ENCODE assay signal across 8 cellular contexts in the genomic region with DNA sequence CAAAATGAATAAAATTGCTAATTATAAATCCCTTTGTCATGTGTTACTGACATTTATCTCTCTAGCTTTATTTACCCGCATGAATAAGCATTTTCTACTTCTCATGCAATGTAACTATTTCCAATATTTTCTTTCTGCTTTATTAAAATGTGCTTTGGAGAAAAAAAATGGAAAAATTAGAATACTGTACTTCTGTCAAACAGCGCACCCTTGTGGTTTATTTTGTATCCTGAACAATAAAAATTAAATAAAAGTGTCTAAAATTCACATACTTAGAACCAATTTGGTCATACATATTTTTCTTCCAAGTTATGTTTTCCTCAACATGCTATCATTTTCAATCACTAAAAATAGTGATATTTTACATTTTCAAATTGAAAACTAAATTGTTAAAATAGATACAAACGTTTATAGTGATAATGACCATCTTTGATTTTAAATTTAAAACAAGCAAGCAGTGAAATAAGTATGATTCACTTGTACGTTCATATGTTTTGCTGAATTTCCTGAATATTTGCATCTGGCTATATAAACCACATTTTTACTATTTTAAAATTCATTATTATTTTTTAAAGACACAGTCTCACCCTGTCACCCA.
DNase-seq lines count a peak whose midpoint lies in the region; ATAC-seq, FAIRE-seq and TF ChIP-seq lines count a peak whose summit lies in the region.

No MANE protein-coding gene starts in this region.

- H3K4me3 Mint-ChIP-seq in activated naive CD4-positive, alpha-beta T cell treated with anti-CD3 and anti-CD28 coated beads, Interleukin-2, amount 10 ng/mL, durations not matched to agents 7 days and 5 days: no peak overlapping the region

- WGBS in smooth muscle cell (ENCODE audit: low lambda C conversion rate): 43% methylated on average over 4 of the region's 4 CpGs

- no peaks in the 10 kb centered on the region for H3K27me3 Mint-ChIP-seq in activated naive CD4-positive, alpha-beta T cell treated with anti-CD3 and anti-CD28 coated beads, Interleukin-2, amount 10 ng/mL, durations not matched to agents 7 days and 5 days

- H4K20me1 ChIP-seq in smooth muscle cell (ENCODE audit: low read depth): no peaks in the 10 kb centered on the region

- H3K27me3 ChIP-seq in smooth muscle cell (ENCODE audit: low read depth): no peaks in the 10 kb centered on the region

- no peaks in the 10 kb centered on the region for H3K4me1 Mint-ChIP-seq in activated naive CD4-positive, alpha-beta T cell treated with anti-CD3 and anti-CD28 coated beads, Interleukin-2, amount 10 ng/mL, durations not matched to agents 7 days and 5 days

- H3K4me3 ChIP-seq in epithelial cell of proximal tubule (ENCODE audit: low read depth, low read length): no peak overlapping the region
- no peak overlapping the region for H3K4me3 ChIP-seq in smooth muscle cell

- peak; percentile 47 for DNase-seq in NCI-H2196 (lab: John Stamatoyannopoulos, UW; ENCODE audit: unreplicated experiment)
- DNase-seq in NCI-H2196 treated with DMSO at 0.1 percent for 48 hours (lab: John Stamatoyannopoulos, UW; ENCODE audit: unreplicated experiment): no peak
- peak; percentile 5 for DNase-seq in NCI-H446 treated with DMSO at 0.1 percent for 48 hours (lab: John Stamatoyannopoulos, UW)
- DNase-seq in epithelial cell of proximal tubule (ENCODE audit: low read depth): no peak
- no peak for DNase-seq in smooth muscle cell (lab: John Stamatoyannopoulos, UW; ENCODE audit: unreplicated experiment)
- DNase-seq in GM12891 (ENCODE audit: insufficient read length, low spot score): no peak
- no peak for DNase-seq in activated naive CD4-positive, alpha-beta T cell treated with anti-CD3 and anti-CD28 coated beads, Interleukin-2, amount 10 ng/mL, durations not matched to agents 7 days and 5 days

- peaks cover 13% of the 10 kb centered on the region for H3K4me1 ChIP-seq in smooth muscle cell (ENCODE audit: low read depth)

- no peak for TF ChIP-seq POLR2A in GM12891 (IDR thresholded peaks at IDR 0.05; ENCODE audit: low read depth, low read length)

- no peaks in the 10 kb centered on the region for H3K79me2 ChIP-seq in smooth muscle cell (ENCODE audit: low read depth)

- no peak for ATAC-seq in HG02884 (IDR thresholded peaks at IDR 0.05; ENCODE audit: unreplicated experiment)

- peak; percentile 45 for TF ChIP-seq CTCF in epithelial cell of proximal tubule (conservative IDR thresholded peaks at IDR 0.05; ENCODE audit: low read depth, low read length)
- TF ChIP-seq CTCF in smooth muscle cell (IDR thresholded peaks at IDR 0.05; ENCODE audit: borderline replicate concordance, insufficient read depth, poor library complexity, severe bottlenecking): peak; percentile 78

- no peaks in the 10 kb centered on the region for H3K9me3 Mint-ChIP-seq in activated naive CD4-positive, alpha-beta T cell treated with anti-CD3 and anti-CD28 coated beads, Interleukin-2, amount 10 ng/mL, durations not matched to agents 7 days and 5 days

- no peaks in the 10 kb centered on the region for H3K9me3 ChIP-seq in smooth muscle cell (replicated peaks; ENCODE audit: low read depth)

- no peaks in the 10 kb centered on the region for H3K36me3 ChIP-seq in smooth muscle cell (ENCODE audit: low read depth)

- no peak overlapping the region for H3K4me2 ChIP-seq in smooth muscle cell

- H2AFZ ChIP-seq in smooth muscle cell (ENCODE audit: low read depth): no peak overlapping the region

- H3K27ac ChIP-seq in smooth muscle cell (ENCODE audit: low read depth): no peak overlapping the region

- CTCF ChIA-PET in activated naive CD4-positive, alpha-beta T cell treated with anti-CD3 and anti-CD28 coated beads, Interleukin-2, amount 10 ng/mL, durations not matched to agents 7 days and 5 days (lab: Charles Lee): interaction anchor here (0.8 to 1.0 kb wide), 3 partner anchors 9 to 486 kb away, joined by 3 read pairs; no protein-coding TSS in a partner anchor

- H3K27ac Mint-ChIP-seq in activated naive CD4-positive, alpha-beta T cell treated with anti-CD3 and anti-CD28 coated beads, Interleukin-2, amount 10 ng/mL, durations not matched to agents 7 days and 5 days: no peak overlapping the region

- no peaks in the 10 kb centered on the region for H3K36me3 Mint-ChIP-seq in activated naive CD4-positive, alpha-beta T cell treated with anti-CD3 and anti-CD28 coated beads, Interleukin-2, amount 10 ng/mL, durations not matched to agents 7 days and 5 days

- no peak for FAIRE-seq in GM12891 (lab: Jason Lieb, UNC)

- no peak overlapping the region for H3K9ac ChIP-seq in smooth muscle cell (ENCODE audit: low read depth)

- H3F3A ChIP-seq in smooth muscle cell (ENCODE audit: low read depth): no peaks in the 10 kb centered on the region

TF ChIP-seq in GM12891, 5 proteins besides CTCF, POLR2A, EP300 and RAD21:
- TF ChIP-seq SPI1 (IDR thresholded peaks at IDR 0.05; ENCODE audit: low read depth, low read length) (no peak), POLR2AphosphoS5 (IDR thresholded peaks at IDR 0.05; ENCODE audit: low read depth, low read length) (no peak), PAX5 (IDR thresholded peaks at IDR 0.05; ENCODE audit: insufficient read depth, low read length, severe bottlenecking) (no peak), POU2F2 (IDR thresholded peaks at IDR 0.05; ENCODE audit: low read depth, low read length) (no peak), TAF1 (IDR thresholded peaks at IDR 0.05; ENCODE audit: low read depth, low read length) (no peak)
TF ChIP-seq in GM12891: peak in this region for 0.

Comparison
In these comparisons a context has a peak if more than half of its experiments do, and no peak if none do; other contexts are left out.
1. DNase-seq: peak in NCI-H2196 (single experiment) and NCI-H446 treated with DMSO at 0.1 percent for 48 hours (single experiment); none in NCI-H2196 treated with DMSO at 0.1 percent for 48 hours (single experiment), epithelial cell of proximal tubule (single experiment), smooth muscle cell (single experiment), GM12891 (single experiment) and activated naive CD4-positive, alpha-beta T cell treated with anti-CD3 and anti-CD28 coated beads, Interleukin-2, amount 10 ng/mL, durations not matched to agents 7 days and 5 days (single experiment).